In genomic region chr14:23469127-23469905, GRCh38 we compare ENCODE assay signal across 8 cellular contexts. TPM values are rescaled to one million over a fixed set of nuclear protein-coding genes. Genes with fewer than 3 reads are reported as not detected.
DNase-seq lines count a peak whose midpoint lies in the region; ATAC-seq and TF ChIP-seq lines count a peak whose summit lies in the region.

Gene NGDN, plus strand, starts transcription at chr14:23469703. Its CDS starts 13 bp downstream, at chr14:23469716.

- H3K27ac ChIP-seq in right atrium auricular region (peak within 1 kb of the TSS; percentile 78 to 90), psoas muscle (peak within 1 kb of the TSS; percentile 89), uterus (peak within 1 kb of the TSS; percentile 75 to 88)

- DNase-seq in NCI-H1694 treated with DMSO at 0.1 percent for 48 hours (lab: John Stamatoyannopoulos, UW) (peak; percentile 100), T-helper 2 cell (peak; percentile 62 to 100 (median 87)), anterior cingulate cortex (lab: John Stamatoyannopoulos, UW) (peak; percentile 72 to 100 (median 96)), right atrium auricular region (ENCODE audit: low spot score) (peak; percentile 98), psoas muscle (peak; percentile 95 to 96), uterus (peak; percentile 96 to 97)

- intact Hi-C loops in psoas muscle (cut with DNase I) = loop anchor here in 1 of 2 donors (5.0 kb wide), 1 partner anchor 147 kb away; the partner anchor contains the start of gene PABPN1
- intact Hi-C loops in uterus (cut with DNase I; ENCODE audit: low total_unique reads) = no loop called here

- H3K4me1 ChIP-seq in right atrium auricular region (peaks cover 0 to 10% of the 10 kb centered on the region in 2 donors), psoas muscle (peaks cover 10% of the 10 kb centered on the region), uterus (peaks cover 0 to 4% of the 10 kb centered on the region in 2 donors)

- H3K9me3 ChIP-seq in right atrium auricular region (no peaks in the 10 kb centered on the region), psoas muscle (no peaks in the 10 kb centered on the region), uterus (no peaks in the 10 kb centered on the region)

- peak; percentile 95 for ATAC-seq in GM18498 (IDR thresholded peaks at IDR 0.05; ENCODE audit: unreplicated experiment)
- ATAC-seq in HG02938 (IDR thresholded peaks at IDR 0.05; ENCODE audit: unreplicated experiment) = peak; percentile 98
- peak; percentile 93 to 95 (median 93) for ATAC-seq in psoas muscle

- H3K36me3 ChIP-seq in right atrium auricular region (peaks cover 36% of the 10 kb centered on the region), psoas muscle (ENCODE audit: insufficient read depth in 1 of 2, low read depth in 1 of 2) (peaks cover 0 to 41% of the 10 kb centered on the region in 2 donors), uterus (no peaks in the 10 kb centered on the region)

- H3K27me3 ChIP-seq in right atrium auricular region (no peaks in the 10 kb centered on the region), psoas muscle (ENCODE audit: insufficient read depth in 3 of 3, low read length in 2 of 3) (no peaks in the 10 kb centered on the region), uterus (no peaks in the 10 kb centered on the region)

- H3K4me3 ChIP-seq in right atrium auricular region = peak within 1 kb of the TSS; percentile 78 to 90
- peak within 1 kb of the TSS; percentile 86 for H3K4me3 ChIP-seq in psoas muscle
- peak within 1 kb of the TSS; percentile 77 to 93 for H3K4me3 ChIP-seq in uterus

- TF ChIP-seq CTCF in right atrium auricular region (IDR thresholded peaks at IDR 0.05) (peak; percentile 85 to 88), psoas muscle (IDR thresholded peaks at IDR 0.05) (peak; percentile 82), uterus (IDR thresholded peaks at IDR 0.05) (peak; percentile 70 to 91 (median 82))

- peak in 1 of 2 donors; percentile 58 for TF ChIP-seq POLR2A in uterus (IDR thresholded peaks at IDR 0.05)

- WGBS in psoas muscle, 3 donors = 0 to 1% (median 0%) methylated on average over 41 of the region's 41 CpGs

RNA-seq across cellular contexts. Expression of gene NGDN, which starts in this region (rescaled TPM):
- total RNA-seq in right atrium auricular region (10 to 100 TPM; 19.5 to 24.3 TPM), psoas muscle (10 to 100 TPM; 20.3 to 49.9 (median 30.1) TPM), uterus (10 to 100 TPM; 14.3 to 53.5 (median 38.9) TPM)
- 10 to 100 TPM; 60.7 to 91.1 (median 90.1) TPM for polyA plus RNA-seq in psoas muscle

Comparison
In these comparisons a context has a peak if more than half of its experiments do, and no peak if none do; other contexts are left out.
1. Peak in every context shown above with its lines: DNase-seq, ATAC-seq, H3K4me3 ChIP-seq and H3K27ac ChIP-seq.